Comparison of ENCODE assay signal across 8 cellular contexts in the genomic region with DNA sequence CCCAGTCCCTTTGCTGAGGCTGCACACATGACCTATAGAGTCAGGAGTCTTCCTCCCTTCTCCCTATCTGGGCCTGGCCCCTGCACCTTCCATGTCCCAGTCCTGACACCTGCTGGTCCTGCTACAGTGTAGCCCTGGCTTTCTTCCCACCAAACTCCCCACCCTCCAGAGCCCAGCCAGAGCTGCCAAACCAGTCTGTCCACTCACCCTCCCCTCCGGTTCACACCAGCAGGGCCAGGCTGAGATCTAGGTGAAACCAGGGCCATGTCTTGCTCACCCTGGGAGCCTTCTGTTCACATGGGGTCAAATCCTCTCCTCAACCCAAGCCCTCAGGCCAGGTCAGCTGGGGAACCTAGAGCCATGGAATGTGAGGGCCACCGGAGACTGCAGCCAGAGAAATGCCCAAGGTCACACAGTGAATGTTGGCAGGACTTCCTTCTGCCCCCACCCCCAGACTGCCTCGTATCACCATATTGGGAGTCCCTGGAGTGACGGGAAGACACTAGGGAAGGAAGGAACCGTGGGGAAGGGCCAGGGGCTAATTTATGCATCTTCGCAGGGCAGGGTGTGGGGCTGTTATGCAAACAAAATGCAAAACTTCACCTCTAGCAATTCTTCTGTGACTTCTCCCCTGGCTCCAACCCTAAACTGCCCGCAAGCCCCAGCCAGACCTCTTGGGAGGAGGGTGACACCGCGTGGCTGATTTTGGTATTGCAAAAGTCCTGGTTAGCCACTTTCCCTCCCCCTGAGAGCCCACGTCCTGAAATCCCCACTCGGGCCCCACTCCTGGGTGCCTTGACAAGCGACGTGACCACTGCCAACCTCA. TPM values are rescaled to one million over a fixed set of nuclear protein-coding genes. Genes with fewer than 3 reads are reported as not detected.
A peak's percentile ranks its signal among the peaks of the same experiment; 100 is the strongest.
DNase-seq lines count a peak whose midpoint lies in the region; ATAC-seq and TF ChIP-seq lines count a peak whose summit lies in the region.

No MANE protein-coding gene starts in this region.

- H3K27me3 ChIP-seq in KMS-11 (ENCODE audit: insufficient read depth, low read depth) (no peaks in the 10 kb centered on the region), right cardiac atrium (ENCODE audit: control insufficient read depth, insufficient read depth) (no peaks in the 10 kb centered on the region), prostate gland (replicated peaks; ENCODE audit: insufficient read depth) (no peaks in the 10 kb centered on the region), vagina (no peaks in the 10 kb centered on the region)

- TF ChIP-seq POLR2A in prostate gland (IDR thresholded peaks at IDR 0.05): no peak
- no peak for TF ChIP-seq POLR2A in vagina (IDR thresholded peaks at IDR 0.05)

- no peaks in the 10 kb centered on the region for H3K9me3 ChIP-seq in right cardiac atrium (ENCODE audit: control insufficient read depth, low read length)
- H3K9me3 ChIP-seq in prostate gland: no peaks in the 10 kb centered on the region
- no peaks in the 10 kb centered on the region for H3K9me3 ChIP-seq in vagina

- DNase-seq in NCI-H1417 (lab: John Stamatoyannopoulos, UW) (peak; percentile 63 to 84 (median 71)), NCI-H1417 treated with DMSO at 0.1 percent for 48 hours (lab: John Stamatoyannopoulos, UW) (no peak), SKM-1 treated with dmso at 0.1 percent for 144 hours (lab: John Stamatoyannopoulos, UW; ENCODE audit: unreplicated experiment) (peak; percentile 68), amniotic epithelial cell (ENCODE audit: low read depth) (peak; percentile 53), right cardiac atrium (peak; percentile 82 to 94 (median 92)), prostate gland (ENCODE audit: low spot score) (peak; percentile 96), vagina (ENCODE audit: extremely low spot score in 2 of 2) (no peak)

- H3K9ac ChIP-seq in KMS-11: no peak overlapping the region

- peaks cover 2% of the 10 kb centered on the region for H3K4me1 ChIP-seq in KMS-11 (ENCODE audit: low read depth, poor library complexity, severe bottlenecking)
- H3K4me1 ChIP-seq in right cardiac atrium (ENCODE audit: control insufficient read depth, insufficient read depth, low read length): peaks cover 7% of the 10 kb centered on the region
- H3K4me1 ChIP-seq in prostate gland (replicated peaks): peaks cover 7% of the 10 kb centered on the region
- peaks cover 31% of the 10 kb centered on the region for H3K4me1 ChIP-seq in vagina

- intact Hi-C loops in right cardiac atrium (cut with DNase I) (loop anchor here (2.0 to 10.0 kb wide), 6 partner anchors 47 to 203 kb away; no protein-coding TSS in a partner anchor), prostate gland (cut with DNase I) (loop anchor here (1.0 to 5.0 kb wide), 3 partner anchors 101 to 203 kb away; no protein-coding TSS in a partner anchor), vagina (cut with DNase I) (no loop called here)

- H3K4me3 ChIP-seq in KMS-11 (IDR thresholded peaks at IDR 0.05; ENCODE audit: insufficient read depth, low read depth, low read length) (no peak overlapping the region), right cardiac atrium (ENCODE audit: low read length) (no peak overlapping the region), prostate gland (no peak overlapping the region), vagina (no peak overlapping the region)

- H3K79me2 ChIP-seq in KMS-11 (ENCODE audit: insufficient read depth, low read depth): no peaks in the 10 kb centered on the region

- no peaks in the 10 kb centered on the region for H3K36me3 ChIP-seq in KMS-11 (ENCODE audit: insufficient read depth)
- no peaks in the 10 kb centered on the region for H3K36me3 ChIP-seq in prostate gland
- H3K36me3 ChIP-seq in vagina: peaks cover 0 to 4% of the 10 kb centered on the region in 2 donors

- H2AFZ ChIP-seq in KMS-11 (ENCODE audit: low read depth): peak overlapping the region; percentile 22; the same call in 1 of the 2 replicates

- TF ChIP-seq CTCF in KMS-11 (conservative IDR thresholded peaks at IDR 0.05; ENCODE audit: low read depth, low read length): peak; percentile 80
- TF ChIP-seq CTCF in prostate gland (IDR thresholded peaks at IDR 0.05): peak; percentile 80 to 94 (median 90)
- TF ChIP-seq CTCF in vagina (IDR thresholded peaks at IDR 0.05): peak; percentile 88 to 95 (median 91)

- no peak overlapping the region for H3K4me2 ChIP-seq in KMS-11

- ATAC-seq in right cardiac atrium: peak; percentile 80 to 85

- H3K27ac ChIP-seq in KMS-11: no peak overlapping the region
- peak overlapping the region; percentile 63 for H3K27ac ChIP-seq in right cardiac atrium (ENCODE audit: low read length)
- peak overlapping the region; percentile 80 to 83 for H3K27ac ChIP-seq in prostate gland
- H3K27ac ChIP-seq in vagina: peak overlapping the region; percentile 76

- 5% methylated on average over 13 of the region's 13 CpGs for WGBS in right cardiac atrium
- WGBS in prostate gland: 4% methylated on average over 13 of the region's 13 CpGs

- H4K20me1 ChIP-seq in KMS-11 (ENCODE audit: insufficient read depth): no peaks in the 10 kb centered on the region

RNA-seq across cellular contexts. Expression of gene TNS1, which starts 14.6 kb away (rescaled TPM):
- total RNA-seq in right cardiac atrium: 100 to 1,000 TPM; 442 to 647 (median 536) TPM
- 243 TPM for polyA plus RNA-seq in right cardiac atrium
- total RNA-seq in prostate gland: 100 to 1,000 TPM; 238 to 659 TPM
- 216 TPM for total RNA-seq in vagina

Comparison
In these comparisons a context has a peak if more than half of its experiments do, and no peak if none do; other contexts are left out.
1. DNase-seq: peak in NCI-H1417 (3 of 3), SKM-1 treated with dmso at 0.1 percent for 144 hours (single experiment), amniotic epithelial cell (single experiment), right cardiac atrium (3 of 3) and prostate gland (single experiment); none in NCI-H1417 treated with DMSO at 0.1 percent for 48 hours (single experiment) and vagina (0 of 2).
2. Peak in every context shown above with its lines, with median percentiles within 50 percentile points of each other: CTCF ChIP-seq.